Comparison of ENCODE assay signal across 18 cellular contexts in the genomic region with DNA sequence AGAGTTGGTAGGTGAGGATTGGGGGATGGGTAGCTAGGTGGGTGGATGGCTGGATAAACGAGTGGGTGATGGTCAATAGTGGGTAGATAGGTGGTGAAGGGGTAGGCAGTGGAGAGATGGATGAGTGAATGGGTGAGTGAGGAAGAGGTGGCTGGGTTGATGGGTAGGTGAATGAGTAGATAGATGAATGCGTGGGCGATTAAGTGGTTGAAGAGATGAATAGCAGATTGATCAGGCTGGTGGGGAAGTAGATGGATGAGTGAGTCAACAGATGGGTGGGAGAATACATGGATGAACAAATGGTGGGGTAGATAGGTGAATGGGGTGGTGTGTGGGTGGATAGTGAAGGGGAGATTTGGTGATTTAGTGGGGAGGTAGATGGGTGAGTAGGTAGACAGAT. TPM values are rescaled to one million over a fixed set of nuclear protein-coding genes. Genes with fewer than 3 reads are reported as not detected.
DNase-seq lines count a peak whose midpoint lies in the region; ATAC-seq and TF ChIP-seq lines count a peak whose summit lies in the region.
"Had no signal": no experiment of that assay in that cellular context is flagged by ENCODE, and none has a peak within 500 bp of the region (broad histone marks: within the 10 kb centered on the region; RNA-seq: fewer than 3 reads in every experiment).

No MANE protein-coding gene starts in this region.

- no peak for TF ChIP-seq CTCF in activated CD8-positive, alpha-beta T cell treated with anti-CD3 and anti-CD28 coated beads for 36 hours (IDR thresholded peaks at IDR 0.05)
- no peak for TF ChIP-seq CTCF in HFFc6 (IDR thresholded peaks at IDR 0.05)
- no peak for TF ChIP-seq CTCF in PC-3 (conservative IDR thresholded peaks at IDR 0.05; ENCODE audit: low read depth, low read length)

- H3K27me3 ChIP-seq in CD4-positive, alpha-beta memory T cell (ENCODE audit: insufficient read depth, low read length), result no peaks in the 10 kb centered on the region
- no peaks in the 10 kb centered on the region for H3K27me3 ChIP-seq in naive thymus-derived CD4-positive, alpha-beta T cell (ENCODE audit: control insufficient read depth in 2 of 2, insufficient read depth in 2 of 2, low read length in 2 of 2)
- no peaks in the 10 kb centered on the region for H3K27me3 ChIP-seq in PC-3 (ENCODE audit: low read length)

- no peaks in the 10 kb centered on the region for H3K9me2 ChIP-seq in PC-3 (replicated peaks; ENCODE audit: low read length)

- peaks cover 60% of the 10 kb centered on the region for H3K36me3 ChIP-seq in CD4-positive, alpha-beta memory T cell (ENCODE audit: insufficient read depth, low read length)
- peaks cover 0 to 43% (median 3%) of the 10 kb centered on the region in 3 experiments for H3K36me3 ChIP-seq in naive thymus-derived CD4-positive, alpha-beta T cell (ENCODE audit: control insufficient read depth in 2 of 3, insufficient read depth in 3 of 3, low read length in 3 of 3)
- H3K36me3 ChIP-seq in PC-3 (ENCODE audit: low read depth, low read length), result no peaks in the 10 kb centered on the region
- H3K36me3 ChIP-seq: HAP-1 had no signal

- DNase-seq in activated CD4-positive, alpha-beta T cell treated with anti-CD3 and anti-CD28 coated beads for 36 hours, result no peak
- no peak for DNase-seq in activated CD4-positive, alpha-beta T cell treated with anti-CD3 and anti-CD28 coated beads, Interleukin-2, amount 50 U/mL, for 1 hour
- no peak for DNase-seq in CD4-positive, alpha-beta memory T cell
- DNase-seq in activated CD8-positive, alpha-beta T cell treated with anti-CD3 and anti-CD28 coated beads for 36 hours, result no peak
- DNase-seq in naive thymus-derived CD4-positive, alpha-beta T cell, result no peak
- DNase-seq in HFFc6, result no peak
- no peak for DNase-seq in Right ventricle myocardium inferior (ENCODE audit: missing footprints)
- DNase-seq in PC-3, result no peak
- DNase-seq: activated CD8-positive, alpha-beta memory T cell treated with anti-CD3 and anti-CD28 coated beads, Interleukin-2, amount 50 U/mL, for 48 hours; amniotic stem cell; caudate nucleus; effector CD8-positive, alpha-beta T cell; immature natural killer cell; RPMI8226 had no signal

- H3K4me1 ChIP-seq in CD4-positive, alpha-beta memory T cell (ENCODE audit: insufficient read depth, low read length), result peaks cover 69% of the 10 kb centered on the region
- H3K4me1 ChIP-seq in naive thymus-derived CD4-positive, alpha-beta T cell (ENCODE audit: control insufficient read depth in 2 of 2, insufficient read depth in 2 of 2, low read length in 2 of 2), result peaks cover 44 to 60% of the 10 kb centered on the region in 2 donors
- no peaks in the 10 kb centered on the region; the same call in 1 of the 2 replicates for H3K4me1 ChIP-seq in PC-3 (ENCODE audit: insufficient read depth, low read length)
- H3K4me1 ChIP-seq: HAP-1, parathyroid adenoma had no signal

- peaks cover 47% of the 10 kb centered on the region for H3K36me3 Mint-ChIP-seq in activated CD4-positive, alpha-beta T cell treated with anti-CD3 and anti-CD28 coated beads for 36 hours (ENCODE audit: low read depth)
- H3K36me3 Mint-ChIP-seq in CD4-positive, alpha-beta memory T cell, result peaks cover 46 to 62% of the 10 kb centered on the region in 2 donors
- peaks cover 71% of the 10 kb centered on the region for H3K36me3 Mint-ChIP-seq in activated CD8-positive, alpha-beta T cell treated with anti-CD3 and anti-CD28 coated beads for 36 hours (ENCODE audit: low read depth)
- peaks cover 11 to 54% (median 29%) of the 10 kb centered on the region in 5 donors for H3K36me3 Mint-ChIP-seq in naive thymus-derived CD4-positive, alpha-beta T cell
- H3K36me3 Mint-ChIP-seq in HFFc6 (ENCODE audit: low read depth), result peaks cover 15% of the 10 kb centered on the region
- H3K36me3 Mint-ChIP-seq: type B pancreatic cell had no signal

- peak; percentile 27 for ATAC-seq in activated CD4-positive, alpha-beta T cell treated with anti-CD3 and anti-CD28 coated beads for 36 hours
- ATAC-seq in activated CD8-positive, alpha-beta T cell treated with anti-CD3 and anti-CD28 coated beads for 36 hours, result peak; percentile 61
- ATAC-seq in naive thymus-derived CD4-positive, alpha-beta T cell, result no peak
- ATAC-seq in Right ventricle myocardium inferior (no peak), PC-3 (no peak)

- peak overlapping the region; percentile 72 for H3K27ac Mint-ChIP-seq in activated CD4-positive, alpha-beta T cell treated with anti-CD3 and anti-CD28 coated beads for 36 hours
- peak overlapping the region; percentile 96 to 98 (median 97) for H3K27ac Mint-ChIP-seq in CD4-positive, alpha-beta memory T cell
- peak overlapping the region; percentile 47 for H3K27ac Mint-ChIP-seq in activated CD8-positive, alpha-beta T cell treated with anti-CD3 and anti-CD28 coated beads for 36 hours
- peak overlapping the region; percentile 87 to 100 (median 99) for H3K27ac Mint-ChIP-seq in naive thymus-derived CD4-positive, alpha-beta T cell
- no peak overlapping the region for H3K27ac Mint-ChIP-seq in HFFc6
- H3K27ac Mint-ChIP-seq: type B pancreatic cell had no signal

- no peaks in the 10 kb centered on the region for H4K20me1 ChIP-seq in PC-3 (ENCODE audit: low read length)

- H3K79me2 ChIP-seq in PC-3 (ENCODE audit: low read length), result no peaks in the 10 kb centered on the region
- H3K79me2 ChIP-seq: parathyroid adenoma had no signal

- H3K27me3 Mint-ChIP-seq in activated CD4-positive, alpha-beta T cell treated with anti-CD3 and anti-CD28 coated beads for 36 hours, result no peaks in the 10 kb centered on the region
- H3K27me3 Mint-ChIP-seq in CD4-positive, alpha-beta memory T cell, result no peaks in the 10 kb centered on the region
- no peaks in the 10 kb centered on the region for H3K27me3 Mint-ChIP-seq in activated CD8-positive, alpha-beta T cell treated with anti-CD3 and anti-CD28 coated beads for 36 hours
- H3K27me3 Mint-ChIP-seq in naive thymus-derived CD4-positive, alpha-beta T cell, result no peaks in the 10 kb centered on the region
- peaks cover 7% of the 10 kb centered on the region; the same call in 1 of the 2 replicates for H3K27me3 Mint-ChIP-seq in HFFc6 (ENCODE audit: insufficient read depth)

- peak overlapping the region; percentile 53 for H3K27ac ChIP-seq in CD4-positive, alpha-beta memory T cell (ENCODE audit: low read depth, low read length)
- H3K27ac ChIP-seq in naive thymus-derived CD4-positive, alpha-beta T cell (ENCODE audit: low read depth, low read length), result peak overlapping the region; percentile 85
- H3K27ac ChIP-seq in PC-3 (ENCODE audit: low read length), result no peak overlapping the region
- H3K27ac ChIP-seq: parathyroid adenoma, VCaP had no signal

- no peak overlapping the region for H3K4me3 Mint-ChIP-seq in activated CD4-positive, alpha-beta T cell treated with anti-CD3 and anti-CD28 coated beads for 36 hours
- H3K4me3 Mint-ChIP-seq in CD4-positive, alpha-beta memory T cell, result peak overlapping the region in 5 of 8 donors; percentile 1 to 71 (median 49)
- H3K4me3 Mint-ChIP-seq in activated CD8-positive, alpha-beta T cell treated with anti-CD3 and anti-CD28 coated beads for 36 hours, result no peak overlapping the region
- H3K4me3 Mint-ChIP-seq in naive thymus-derived CD4-positive, alpha-beta T cell, result peak overlapping the region in 7 of 10 donors; percentile 39 to 86 (median 68)
- H3K4me3 Mint-ChIP-seq in HFFc6, result no peak overlapping the region
- H3K4me3 Mint-ChIP-seq: immature natural killer cell, type B pancreatic cell had no signal

- POLR2A ChIA-PET in activated CD4-positive, alpha-beta T cell treated with anti-CD3 and anti-CD28 coated beads for 36 hours (lab: Charles Lee), result no interaction called here
- POLR2A ChIA-PET in CD4-positive, alpha-beta memory T cell (lab: Charles Lee; ENCODE audit: partially characterized antibody), result interaction anchor here (0.8 to 9.9 kb wide), 8 partner anchors 10 to 69 kb away, joined by 3 to 185 read pairs (median 13); a partner anchor contains a TSS
- POLR2A ChIA-PET in activated CD8-positive, alpha-beta T cell treated with anti-CD3 and anti-CD28 coated beads for 36 hours (lab: Charles Lee), result interaction anchor here (0.6 kb wide), 1 partner anchor 69 kb away, joined by 3 read pairs; a partner anchor contains a TSS
- POLR2A ChIA-PET in naive thymus-derived CD4-positive, alpha-beta T cell (lab: Charles Lee), result interaction anchor here (1.4 to 10.2 kb wide), 5 partner anchors 14 to 69 kb away, joined by 3 to 255 read pairs (median 6); a partner anchor contains a TSS
- POLR2A ChIA-PET in PC-3 (lab: Charles Lee; ENCODE audit: unreplicated experiment), result no interaction called here

- CTCF ChIA-PET in activated CD4-positive, alpha-beta T cell treated with anti-CD3 and anti-CD28 coated beads for 36 hours (lab: Charles Lee), result interaction anchor here (0.6 to 2.7 kb wide), 4 partner anchors 12 to 62 kb away, joined by 3 to 18 read pairs (median 4); a partner anchor contains a TSS
- CTCF ChIA-PET in CD4-positive, alpha-beta memory T cell (lab: Charles Lee; ENCODE audit: partially characterized antibody), result interaction anchor here (2.0 to 28.9 kb wide), 4 partner anchors 14 to 65 kb away, joined by 7 to 845 read pairs (median 86); a partner anchor contains a TSS
- CTCF ChIA-PET in activated CD8-positive, alpha-beta T cell treated with anti-CD3 and anti-CD28 coated beads for 36 hours (lab: Charles Lee), result interaction anchor here (4.9 to 5.2 kb wide), 2 partner anchors 13 to 24 kb away, joined by 21 to 31 read pairs; no protein-coding TSS in a partner anchor
- CTCF ChIA-PET in naive thymus-derived CD4-positive, alpha-beta T cell (lab: Charles Lee), result interaction anchor here (0.6 to 10.2 kb wide), 4 partner anchors 15 to 62 kb away, joined by 3 to 80 read pairs (median 12); no protein-coding TSS in a partner anchor
- CTCF ChIA-PET in PC-3 (lab: Charles Lee), result no interaction called here

- no TSS peak for BruUV-seq in PC-3 (replicated peaks; lab: Mats Ljungman, UMichigan)

- H3K9me3 Mint-ChIP-seq in activated CD4-positive, alpha-beta T cell treated with anti-CD3 and anti-CD28 coated beads for 36 hours (ENCODE audit: low read depth), result no peaks in the 10 kb centered on the region
- no peaks in the 10 kb centered on the region for H3K9me3 Mint-ChIP-seq in CD4-positive, alpha-beta memory T cell
- H3K9me3 Mint-ChIP-seq in activated CD8-positive, alpha-beta T cell treated with anti-CD3 and anti-CD28 coated beads for 36 hours, result no peaks in the 10 kb centered on the region
- H3K9me3 Mint-ChIP-seq in naive thymus-derived CD4-positive, alpha-beta T cell, result peaks cover 0 to 3% (median 0%) of the 10 kb centered on the region in 11 donors
- H3K9me3 Mint-ChIP-seq in HFFc6, result no peaks in the 10 kb centered on the region
- H3K9me3 Mint-ChIP-seq: immature natural killer cell, type B pancreatic cell had no signal

- H3K4me2 ChIP-seq in PC-3 (ENCODE audit: low read length), result no peak overlapping the region

- no peaks in the 10 kb centered on the region for H3F3A ChIP-seq in PC-3 (ENCODE audit: low read length, unreplicated experiment)

- H3K9ac ChIP-seq in PC-3 (ENCODE audit: low read length), result no peak overlapping the region
- H3K9ac ChIP-seq: parathyroid adenoma had no signal

- H3K4me1 Mint-ChIP-seq in activated CD4-positive, alpha-beta T cell treated with anti-CD3 and anti-CD28 coated beads for 36 hours, result peaks cover 72% of the 10 kb centered on the region
- H3K4me1 Mint-ChIP-seq in CD4-positive, alpha-beta memory T cell, result peaks cover 44 to 76% (median 61%) of the 10 kb centered on the region in 4 donors
- peaks cover 55% of the 10 kb centered on the region for H3K4me1 Mint-ChIP-seq in activated CD8-positive, alpha-beta T cell treated with anti-CD3 and anti-CD28 coated beads for 36 hours (ENCODE audit: low read depth)
- H3K4me1 Mint-ChIP-seq in naive thymus-derived CD4-positive, alpha-beta T cell, result peaks cover 37 to 84% (median 70%) of the 10 kb centered on the region in 7 donors
- peaks cover 15% of the 10 kb centered on the region for H3K4me1 Mint-ChIP-seq in HFFc6 (ENCODE audit: low read depth)

- no peaks in the 10 kb centered on the region for H3K9me3 ChIP-seq in CD4-positive, alpha-beta memory T cell (ENCODE audit: control insufficient read depth in 1 of 2, low read length in 2 of 2)
- H3K9me3 ChIP-seq in naive thymus-derived CD4-positive, alpha-beta T cell (ENCODE audit: control insufficient read depth in 2 of 3, low read length in 3 of 3), result no peaks in the 10 kb centered on the region
- no peaks in the 10 kb centered on the region for H3K9me3 ChIP-seq in PC-3 (ENCODE audit: low read length)
- H3K9me3 ChIP-seq: HAP-1 had no signal

- no peak overlapping the region for H2AFZ ChIP-seq in PC-3 (ENCODE audit: low read length)
- H2AFZ ChIP-seq: parathyroid adenoma had no signal

- intact Hi-C loops in activated CD4-positive, alpha-beta T cell treated with anti-CD3 and anti-CD28 coated beads for 36 hours (cut with DNase I, micrococcal nuclease), result no loop called here
- intact Hi-C loops in CD4-positive, alpha-beta memory T cell (cut with micrococcal nuclease), result no loop called here
- intact Hi-C loops in activated CD8-positive, alpha-beta T cell treated with anti-CD3 and anti-CD28 coated beads for 36 hours (cut with micrococcal nuclease), result no loop called here
- intact Hi-C loops in naive thymus-derived CD4-positive, alpha-beta T cell (cut with micrococcal nuclease), result no loop called here
- intact Hi-C loops in Right ventricle myocardium inferior (cut with DNase I), result no loop called here
- intact Hi-C loops in PC-3 (cut with micrococcal nuclease), result no loop called here

- no peak overlapping the region for H3K4me3 ChIP-seq in CD4-positive, alpha-beta memory T cell (ENCODE audit: low read length in 2 of 2)
- no peak overlapping the region for H3K4me3 ChIP-seq in naive thymus-derived CD4-positive, alpha-beta T cell (ENCODE audit: low read length)
- no peak overlapping the region for H3K4me3 ChIP-seq in PC-3 (ENCODE audit: low read length)
- H3K4me3 ChIP-seq: HAP-1 had no signal

RNA-seq across cellular contexts. Expression of a gene that starts 51.1 kb away (rescaled TPM):
- 10 to 100 TPM; 27.3 to 34.2 TPM for total RNA-seq in activated CD4-positive, alpha-beta T cell treated with anti-CD3 and anti-CD28 coated beads for 36 hours
- total RNA-seq in CD4-positive, alpha-beta memory T cell, result 10 to 100 TPM; 47.7 to 52.2 TPM
- 1 to 10 TPM; 4.3 to 9.0 TPM for polyA plus RNA-seq in CD4-positive, alpha-beta memory T cell
- total RNA-seq in activated CD8-positive, alpha-beta T cell treated with anti-CD3 and anti-CD28 coated beads for 36 hours, result 10 to 100 TPM; 64.0 to 64.1 TPM
- total RNA-seq in naive thymus-derived CD4-positive, alpha-beta T cell, result 10 to 100 TPM; 46.7 to 83.9 (median 52.5) TPM
- polyA plus RNA-seq in naive thymus-derived CD4-positive, alpha-beta T cell, result 1 to 10 TPM; 6.8 to 7.0 TPM
- total RNA-seq in HFFc6 (2021; fragmentation: NEBNext Ultra II Directional; extraction: Animal tissue kit (Norgen Biotek cat#: 25700)), result 10 to 100 TPM; 14.8 to 20.4 (median 16.3) TPM
- total RNA-seq in Right ventricle myocardium inferior (16.5 TPM), PC-3 (2014; rRNA removed) (1.2 and 3.5 TPM in 2 replicates)

Comparison
In these comparisons a context has a peak if more than half of its experiments do, and no peak if none do; other contexts are left out.
1. ATAC-seq: peak in activated CD4-positive, alpha-beta T cell treated with anti-CD3 and anti-CD28 coated beads for 36 hours (single experiment) and activated CD8-positive, alpha-beta T cell treated with anti-CD3 and anti-CD28 coated beads for 36 hours (single experiment); none in naive thymus-derived CD4-positive, alpha-beta T cell (single experiment), Right ventricle myocardium inferior (single experiment) and PC-3 (single experiment).
2. H3K4me3 Mint-ChIP-seq: peak in CD4-positive, alpha-beta memory T cell (5 of 8) and naive thymus-derived CD4-positive, alpha-beta T cell (7 of 10); none in activated CD4-positive, alpha-beta T cell treated with anti-CD3 and anti-CD28 coated beads for 36 hours (single experiment), activated CD8-positive, alpha-beta T cell treated with anti-CD3 and anti-CD28 coated beads for 36 hours (single experiment) and HFFc6 (single experiment).
3. POLR2A ChIA-PET loops: an anchor here in CD4-positive, alpha-beta memory T cell (0.8 to 9.9 kb wide), activated CD8-positive, alpha-beta T cell treated with anti-CD3 and anti-CD28 coated beads for 36 hours (0.6 kb wide) and naive thymus-derived CD4-positive, alpha-beta T cell (1.4 to 10.2 kb wide); none called in activated CD4-positive, alpha-beta T cell treated with anti-CD3 and anti-CD28 coated beads for 36 hours and PC-3.